22 cellular contexts compared by ENCODE assay signal in the genomic region with DNA sequence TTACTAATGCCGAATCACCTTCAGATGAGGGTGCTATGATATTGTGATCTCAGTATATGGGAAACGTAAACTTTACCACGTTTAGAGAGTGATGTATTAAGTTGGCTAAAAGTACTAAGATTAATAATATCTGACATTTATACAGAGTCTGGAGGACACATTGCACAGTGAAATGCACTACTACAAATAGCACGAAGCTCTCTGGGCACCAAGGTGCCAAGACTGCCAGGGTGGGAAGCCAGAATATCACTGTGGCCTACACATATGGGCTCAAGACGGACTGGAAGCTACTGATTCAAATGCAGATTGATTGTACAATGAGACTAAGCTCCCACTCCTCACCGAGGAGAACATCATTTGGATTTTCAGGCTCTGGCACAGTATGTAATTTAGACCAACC.
"Had no signal": no experiment of that assay in that cellular context is flagged by ENCODE, and none has a peak within 500 bp of the region (broad histone marks: within the 10 kb centered on the region; RNA-seq: fewer than 3 reads in every experiment).

No MANE protein-coding gene starts in this region.

- H3K27me3 ChIP-seq: dorsolateral prefrontal cortex, esophagus muscularis mucosa, foreskin keratinocyte, gastroesophageal sphincter, heart right ventricle, left lung had no signal

- H3K36me3 ChIP-seq: esophagus muscularis mucosa, gastroesophageal sphincter, heart right ventricle, left lung, lower lobe of right lung had no signal

- H3K9me3 ChIP-seq: esophagus muscularis mucosa, gastroesophageal sphincter, left lung, lower lobe of right lung, mucosa of descending colon had no signal

- H3K4me3 Mint-ChIP-seq: mesothelial cell of epicardium; naive B cell; naive thymus-derived CD8-positive, alpha-beta T cell had no signal

- H3K9me3 Mint-ChIP-seq: mesothelial cell of epicardium had no signal

- FAIRE-seq: colon, endothelial cell of umbilical vein, frontal cortex, keratinocyte had no signal

- H3K36me3 Mint-ChIP-seq: mesothelial cell of epicardium; naive B cell; naive thymus-derived CD8-positive, alpha-beta T cell had no signal

- H3K4me3 ChIP-seq: coronary artery, dorsolateral prefrontal cortex, esophagus muscularis mucosa, gastroesophageal sphincter, heart right ventricle, left lung, lower lobe of right lung, mucosa of descending colon had no signal

- ATAC-seq: foreskin keratinocyte; gastroesophageal sphincter; left cardiac atrium; left lung; lower lobe of right lung; mucosa of descending colon; naive thymus-derived CD8-positive, alpha-beta T cell had no signal

- H3K27me3 Mint-ChIP-seq: naive B cell; naive thymus-derived CD8-positive, alpha-beta T cell had no signal

- H3K27ac ChIP-seq: coronary artery, dorsolateral prefrontal cortex, esophagus muscularis mucosa, foreskin keratinocyte, gastroesophageal sphincter, heart right ventricle, left lung, lower lobe of right lung had no signal

- DNase-seq: dermis blood vessel endothelial cell; dorsolateral prefrontal cortex; effector CD4-positive, alpha-beta T cell; effector memory CD4-positive, alpha-beta T cell; foreskin keratinocyte; heart right ventricle; hippocampal formation; left cardiac atrium; left lung; lower lobe of right lung; mesenchymal stem cell; mucosa of descending colon; naive B cell; naive thymus-derived CD8-positive, alpha-beta T cell had no signal

- H3K4me1 ChIP-seq: foreskin keratinocyte, lower lobe of right lung had no signal

- H3K27ac Mint-ChIP-seq: mesothelial cell of epicardium, naive B cell had no signal
